1 cellular context compared by ENCODE assay signal in the genomic region with DNA sequence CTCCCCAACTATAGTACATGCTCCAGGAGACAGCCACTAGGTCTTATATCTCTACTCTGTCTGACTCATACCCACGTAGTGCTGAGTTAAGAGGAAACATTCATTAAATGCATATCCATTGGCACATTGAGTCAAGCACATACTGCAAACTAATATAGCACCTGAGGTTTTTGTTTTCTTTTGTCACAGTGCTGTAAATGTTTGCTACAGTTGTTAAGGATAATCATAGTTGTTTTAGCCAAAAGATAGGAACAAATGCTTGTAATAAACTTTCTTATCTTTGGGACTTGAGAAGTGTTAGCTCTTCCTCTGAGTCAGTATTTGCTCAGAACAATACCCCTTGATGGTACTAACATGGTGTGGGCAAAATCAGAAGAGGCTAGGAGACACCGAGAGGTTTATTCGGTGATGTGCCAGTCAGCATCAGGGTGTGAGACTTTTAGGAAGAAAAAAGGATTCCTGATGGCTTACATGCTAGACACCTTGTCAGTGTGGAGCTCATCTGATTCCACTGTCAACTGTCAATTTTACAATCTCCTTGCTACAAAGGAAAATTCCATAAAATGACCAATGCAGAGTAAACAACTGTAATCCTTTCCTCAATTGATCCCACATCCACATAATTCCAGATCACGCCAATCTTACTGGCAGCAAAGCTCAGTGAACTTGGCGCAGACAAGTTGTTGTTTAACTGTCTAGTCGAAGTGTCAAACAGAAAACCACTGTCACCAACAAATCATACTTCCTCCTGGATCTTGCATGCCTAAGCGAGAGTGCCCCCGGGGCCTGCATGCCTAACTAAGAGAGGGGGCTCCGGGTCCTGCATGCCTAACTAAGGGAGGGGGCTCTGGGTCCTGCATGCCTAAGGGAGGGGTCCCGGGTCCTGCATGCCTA.
TF ChIP-seq lines count a peak whose summit lies in the region.

No MANE protein-coding gene starts in this region.

TF ChIP-seq in HepG2, 621 proteins besides CTCF, POLR2A, EP300 and RAD21 (continued from another document and continues in another):
- TF ChIP-seq, protein P1, sequence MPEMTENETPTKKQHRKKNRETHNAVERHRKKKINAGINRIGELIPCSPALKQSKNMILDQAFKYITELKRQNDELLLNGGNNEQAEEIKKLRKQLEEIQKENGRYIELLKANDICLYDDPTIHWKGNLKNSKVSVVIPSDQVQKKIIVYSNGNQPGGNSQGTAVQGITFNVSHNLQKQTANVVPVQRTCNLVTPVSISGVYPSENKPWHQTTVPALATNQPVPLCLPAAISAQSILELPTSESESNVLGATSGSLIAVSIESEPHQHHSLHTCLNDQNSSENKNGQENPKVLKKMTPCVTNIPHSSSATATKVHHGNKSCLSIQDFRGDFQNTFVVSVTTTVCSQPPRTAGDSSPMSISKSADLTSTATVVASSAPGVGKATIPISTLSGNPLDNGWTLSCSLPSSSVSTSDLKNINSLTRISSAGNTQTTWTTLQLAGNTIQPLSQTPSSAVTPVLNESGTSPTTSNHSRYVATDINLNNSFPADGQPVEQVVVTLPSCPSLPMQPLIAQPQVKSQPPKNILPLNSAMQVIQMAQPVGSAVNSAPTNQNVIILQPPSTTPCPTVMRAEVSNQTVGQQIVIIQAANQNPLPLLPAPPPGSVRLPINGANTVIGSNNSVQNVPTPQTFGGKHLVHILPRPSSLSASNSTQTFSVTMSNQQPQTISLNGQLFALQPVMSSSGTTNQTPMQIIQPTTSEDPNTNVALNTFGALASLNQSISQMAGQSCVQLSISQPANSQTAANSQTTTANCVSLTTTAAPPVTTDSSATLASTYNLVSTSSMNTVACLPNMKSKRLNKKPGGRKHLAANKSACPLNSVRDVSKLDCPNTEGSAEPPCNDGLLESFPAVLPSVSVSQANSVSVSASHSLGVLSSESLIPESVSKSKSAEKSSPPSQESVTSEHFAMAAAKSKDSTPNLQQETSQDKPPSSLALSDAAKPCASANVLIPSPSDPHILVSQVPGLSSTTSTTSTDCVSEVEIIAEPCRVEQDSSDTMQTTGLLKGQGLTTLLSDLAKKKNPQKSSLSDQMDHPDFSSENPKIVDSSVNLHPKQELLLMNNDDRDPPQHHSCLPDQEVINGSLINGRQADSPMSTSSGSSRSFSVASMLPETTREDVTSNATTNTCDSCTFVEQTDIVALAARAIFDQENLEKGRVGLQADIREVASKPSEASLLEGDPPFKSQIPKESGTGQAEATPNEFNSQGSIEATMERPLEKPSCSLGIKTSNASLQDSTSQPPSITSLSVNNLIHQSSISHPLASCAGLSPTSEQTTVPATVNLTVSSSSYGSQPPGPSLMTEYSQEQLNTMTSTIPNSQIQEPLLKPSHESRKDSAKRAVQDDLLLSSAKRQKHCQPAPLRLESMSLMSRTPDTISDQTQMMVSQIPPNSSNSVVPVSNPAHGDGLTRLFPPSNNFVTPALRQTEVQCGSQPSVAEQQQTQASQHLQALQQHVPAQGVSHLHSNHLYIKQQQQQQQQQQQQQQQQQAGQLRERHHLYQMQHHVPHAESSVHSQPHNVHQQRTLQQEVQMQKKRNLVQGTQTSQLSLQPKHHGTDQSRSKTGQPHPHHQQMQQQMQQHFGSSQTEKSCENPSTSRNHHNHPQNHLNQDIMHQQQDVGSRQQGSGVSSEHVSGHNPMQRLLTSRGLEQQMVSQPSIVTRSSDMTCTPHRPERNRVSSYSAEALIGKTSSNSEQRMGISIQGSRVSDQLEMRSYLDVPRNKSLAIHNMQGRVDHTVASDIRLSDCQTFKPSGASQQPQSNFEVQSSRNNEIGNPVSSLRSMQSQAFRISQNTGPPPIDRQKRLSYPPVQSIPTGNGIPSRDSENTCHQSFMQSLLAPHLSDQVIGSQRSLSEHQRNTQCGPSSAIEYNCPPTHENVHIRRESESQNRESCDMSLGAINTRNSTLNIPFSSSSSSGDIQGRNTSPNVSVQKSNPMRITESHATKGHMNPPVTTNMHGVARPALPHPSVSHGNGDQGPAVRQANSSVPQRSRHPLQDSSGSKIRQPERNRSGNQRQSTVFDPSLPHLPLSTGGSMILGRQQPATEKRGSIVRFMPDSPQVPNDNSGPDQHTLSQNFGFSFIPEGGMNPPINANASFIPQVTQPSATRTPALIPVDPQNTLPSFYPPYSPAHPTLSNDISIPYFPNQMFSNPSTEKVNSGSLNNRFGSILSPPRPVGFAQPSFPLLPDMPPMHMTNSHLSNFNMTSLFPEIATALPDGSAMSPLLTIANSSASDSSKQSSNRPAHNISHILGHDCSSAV (CRISPR knock-in tag; IDR thresholded peaks at IDR 0.05; ENCODE audit: borderline replicate concordance): no peak
- TF ChIP-seq, protein P2, sequence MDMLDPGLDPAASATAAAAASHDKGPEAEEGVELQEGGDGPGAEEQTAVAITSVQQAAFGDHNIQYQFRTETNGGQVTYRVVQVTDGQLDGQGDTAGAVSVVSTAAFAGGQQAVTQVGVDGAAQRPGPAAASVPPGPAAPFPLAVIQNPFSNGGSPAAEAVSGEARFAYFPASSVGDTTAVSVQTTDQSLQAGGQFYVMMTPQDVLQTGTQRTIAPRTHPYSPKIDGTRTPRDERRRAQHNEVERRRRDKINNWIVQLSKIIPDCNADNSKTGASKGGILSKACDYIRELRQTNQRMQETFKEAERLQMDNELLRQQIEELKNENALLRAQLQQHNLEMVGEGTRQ (IDR thresholded peaks at IDR 0.05; ENCODE audit: low read depth, low read length): no peak
- TF ChIP-seq, protein P2 (CRISPR knock-in tag; IDR thresholded peaks at IDR 0.05; ENCODE audit: borderline replicate concordance): no peak
- TF ChIP-seq ZNF10 (CRISPR knock-in tag; IDR thresholded peaks at IDR 0.05; ENCODE audit: borderline replicate concordance, low read depth): no peak
- peak; percentile 63; the same call in 1 of the 2 replicates for TF ChIP-seq MXD4 (CRISPR knock-in tag; IDR thresholded peaks at IDR 0.05)
- TF ChIP-seq, protein P3, sequence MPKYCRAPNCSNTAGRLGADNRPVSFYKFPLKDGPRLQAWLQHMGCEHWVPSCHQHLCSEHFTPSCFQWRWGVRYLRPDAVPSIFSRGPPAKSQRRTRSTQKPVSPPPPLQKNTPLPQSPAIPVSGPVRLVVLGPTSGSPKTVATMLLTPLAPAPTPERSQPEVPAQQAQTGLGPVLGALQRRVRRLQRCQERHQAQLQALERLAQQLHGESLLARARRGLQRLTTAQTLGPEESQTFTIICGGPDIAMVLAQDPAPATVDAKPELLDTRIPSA (CRISPR knock-in tag; IDR thresholded peaks at IDR 0.05; ENCODE audit: borderline replicate concordance): no peak
- 0 out of 2 replicates have a peak, but pooled peaks have one; percentile 65 for TF ChIP-seq ZNF136 (CRISPR knock-in tag; IDR thresholded peaks at IDR 0.05; ENCODE audit: low read depth)
- no peak for TF ChIP-seq ZNF619 (CRISPR knock-in tag; IDR thresholded peaks at IDR 0.05)
- TF ChIP-seq MXI1 (IDR thresholded peaks at IDR 0.05; ENCODE audit: borderline replicate concordance, low read depth, low read length): 0 out of 3 replicates have a peak, but pooled peaks have one; percentile 26
- TF ChIP-seq HNF4A (CRISPR knock-in tag; IDR thresholded peaks at IDR 0.05): peak; percentile 53; the same call in 1 of the 2 replicates
- TF ChIP-seq CBX5 (CRISPR knock-in tag; IDR thresholded peaks at IDR 0.05; ENCODE audit: borderline replicate concordance): 0 out of 2 replicates have a peak, but pooled peaks have one; percentile 23
- TF ChIP-seq, protein P4, sequence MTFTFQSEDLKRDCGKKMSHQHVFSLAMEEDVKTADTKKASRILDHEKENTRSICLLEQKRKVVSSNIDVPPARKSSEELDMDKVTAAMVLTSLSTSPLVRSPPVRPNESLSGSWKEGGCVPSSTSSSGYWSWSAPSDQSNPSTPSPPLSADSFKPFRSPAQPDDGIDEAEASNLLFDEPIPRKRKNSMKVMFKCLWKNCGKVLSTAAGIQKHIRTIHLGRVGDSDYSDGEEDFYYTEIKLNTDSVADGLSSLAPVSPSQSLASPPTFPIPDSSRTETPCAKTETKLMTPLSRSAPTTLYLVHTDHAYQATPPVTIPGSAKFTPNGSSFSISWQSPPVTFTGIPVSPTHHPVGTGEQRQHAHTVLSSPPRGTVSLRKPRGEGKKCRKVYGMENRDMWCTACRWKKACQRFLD (CRISPR knock-in tag; IDR thresholded peaks at IDR 0.05; ENCODE audit: borderline replicate concordance): no peak
- TF ChIP-seq ZNF773 (CRISPR knock-in tag; IDR thresholded peaks at IDR 0.05; ENCODE audit: borderline replicate concordance): no peak
- no peak for TF ChIP-seq EHMT2 (IDR thresholded peaks at IDR 0.05; ENCODE audit: borderline replicate concordance, low read depth, low read length)
- TF ChIP-seq, protein P5, sequence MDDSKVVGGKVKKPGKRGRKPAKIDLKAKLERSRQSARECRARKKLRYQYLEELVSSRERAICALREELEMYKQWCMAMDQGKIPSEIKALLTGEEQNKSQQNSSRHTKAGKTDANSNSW (CRISPR knock-in tag; IDR thresholded peaks at IDR 0.05; ENCODE audit: borderline replicate concordance): no peak
- TF ChIP-seq AGO1 (IDR thresholded peaks at IDR 0.05; ENCODE audit: low read depth, low read length, poor library complexity, severe bottlenecking): no peak
- TF ChIP-seq, protein P6, sequence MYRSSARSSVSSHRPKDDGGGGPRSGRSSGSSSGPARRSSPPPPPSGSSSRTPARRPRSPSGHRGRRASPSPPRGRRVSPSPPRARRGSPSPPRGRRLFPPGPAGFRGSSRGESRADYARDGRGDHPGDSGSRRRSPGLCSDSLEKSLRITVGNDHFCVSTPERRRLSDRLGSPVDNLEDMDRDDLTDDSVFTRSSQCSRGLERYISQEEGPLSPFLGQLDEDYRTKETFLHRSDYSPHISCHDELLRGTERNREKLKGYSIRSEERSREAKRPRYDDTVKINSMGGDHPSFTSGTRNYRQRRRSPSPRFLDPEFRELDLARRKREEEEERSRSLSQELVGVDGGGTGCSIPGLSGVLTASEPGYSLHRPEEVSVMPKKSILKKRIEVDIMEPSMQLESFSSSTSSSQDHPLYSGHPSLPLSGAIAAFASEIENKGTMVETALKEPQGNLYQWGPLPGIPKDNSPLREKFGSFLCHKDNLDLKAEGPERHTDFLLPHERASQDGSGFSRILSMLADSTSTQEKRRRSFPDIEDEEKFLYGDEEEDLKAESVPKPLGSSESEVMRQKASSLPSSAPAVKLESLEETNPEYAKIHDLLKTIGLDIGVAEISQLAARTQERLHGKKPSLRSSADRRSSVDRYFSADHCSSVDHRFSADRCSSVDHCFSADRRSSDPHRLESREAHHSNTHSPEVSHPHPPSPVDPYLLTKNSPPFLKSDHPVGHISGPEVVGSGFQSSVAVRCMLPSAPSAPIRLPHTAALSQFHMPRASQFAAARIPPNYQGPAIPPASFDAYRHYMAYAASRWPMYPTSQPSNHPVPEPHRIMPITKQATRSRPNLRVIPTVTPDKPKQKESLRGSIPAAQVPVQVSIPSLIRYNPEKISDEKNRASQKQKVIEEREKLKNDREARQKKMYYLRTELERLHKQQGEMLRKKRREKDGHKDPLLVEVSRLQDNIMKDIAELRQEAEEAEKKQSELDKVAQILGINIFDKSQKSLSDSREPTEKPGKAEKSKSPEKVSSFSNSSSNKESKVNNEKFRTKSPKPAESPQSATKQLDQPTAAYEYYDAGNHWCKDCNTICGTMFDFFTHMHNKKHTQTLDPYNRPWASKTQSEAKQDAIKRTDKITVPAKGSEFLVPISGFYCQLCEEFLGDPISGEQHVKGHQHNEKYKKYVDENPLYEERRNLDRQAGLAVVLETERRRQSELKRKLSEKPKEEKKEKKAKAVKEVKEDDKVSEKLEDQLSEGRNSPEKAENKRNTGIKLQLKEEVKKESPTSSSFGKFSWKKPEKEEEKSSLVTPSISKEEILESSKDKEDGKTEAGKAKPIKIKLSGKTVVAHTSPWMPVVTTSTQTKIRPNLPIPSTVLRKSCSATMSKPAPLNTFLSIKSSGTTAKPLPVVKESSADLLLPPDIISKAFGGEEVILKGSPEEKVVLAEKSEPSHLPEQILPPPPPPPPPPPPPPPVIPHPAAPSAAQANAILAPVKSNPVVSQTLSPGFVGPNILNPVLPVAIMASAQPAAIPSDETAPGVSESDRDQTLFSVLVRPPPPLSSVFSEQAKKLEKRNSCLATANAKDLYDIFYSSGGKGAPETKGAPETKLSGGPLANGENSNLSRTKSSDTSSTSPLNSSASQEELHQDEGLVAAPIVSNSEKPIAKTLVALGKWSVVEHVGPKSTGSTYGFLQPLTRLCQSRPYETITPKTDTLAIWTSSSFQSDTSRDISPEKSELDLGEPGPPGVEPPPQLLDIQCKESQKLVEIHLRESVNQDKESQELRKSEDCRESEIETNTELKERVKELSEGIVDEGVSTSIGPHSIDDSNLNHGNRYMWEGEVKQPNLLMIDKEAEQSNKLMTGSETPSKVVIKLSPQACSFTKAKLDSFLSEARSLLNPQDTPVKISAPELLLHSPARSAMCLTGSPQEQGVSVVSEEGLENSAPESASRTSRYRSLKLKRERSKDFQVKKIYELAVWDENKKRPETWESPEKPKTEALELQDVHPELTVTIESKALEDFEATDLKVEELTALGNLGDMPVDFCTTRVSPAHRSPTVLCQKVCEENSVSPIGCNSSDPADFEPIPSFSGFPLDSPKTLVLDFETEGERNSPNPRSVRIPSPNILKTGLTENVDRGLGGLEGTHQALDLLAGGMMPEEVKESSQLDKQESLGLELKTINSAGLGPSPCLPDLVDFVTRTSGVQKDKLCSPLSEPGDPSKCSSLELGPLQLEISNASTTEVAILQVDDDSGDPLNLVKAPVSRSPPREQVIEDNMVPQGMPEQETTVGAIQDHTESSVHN (CRISPR knock-in tag; IDR thresholded peaks at IDR 0.05): no peak
- peak; percentile 85 for TF ChIP-seq FOXO1 (CRISPR knock-in tag; IDR thresholded peaks at IDR 0.05)
- no peak for TF ChIP-seq SIN3A (IDR thresholded peaks at IDR 0.05; ENCODE audit: borderline replicate concordance, low read depth, low read length)
- no peak for TF ChIP-seq TARDBP (CRISPR knock-in tag; IDR thresholded peaks at IDR 0.05)
- no peak for TF ChIP-seq SIN3B (IDR thresholded peaks at IDR 0.05; ENCODE audit: low read length)
- no peak for TF ChIP-seq ZNF30 (CRISPR knock-in tag; IDR thresholded peaks at IDR 0.05)
- TF ChIP-seq, protein P7, sequence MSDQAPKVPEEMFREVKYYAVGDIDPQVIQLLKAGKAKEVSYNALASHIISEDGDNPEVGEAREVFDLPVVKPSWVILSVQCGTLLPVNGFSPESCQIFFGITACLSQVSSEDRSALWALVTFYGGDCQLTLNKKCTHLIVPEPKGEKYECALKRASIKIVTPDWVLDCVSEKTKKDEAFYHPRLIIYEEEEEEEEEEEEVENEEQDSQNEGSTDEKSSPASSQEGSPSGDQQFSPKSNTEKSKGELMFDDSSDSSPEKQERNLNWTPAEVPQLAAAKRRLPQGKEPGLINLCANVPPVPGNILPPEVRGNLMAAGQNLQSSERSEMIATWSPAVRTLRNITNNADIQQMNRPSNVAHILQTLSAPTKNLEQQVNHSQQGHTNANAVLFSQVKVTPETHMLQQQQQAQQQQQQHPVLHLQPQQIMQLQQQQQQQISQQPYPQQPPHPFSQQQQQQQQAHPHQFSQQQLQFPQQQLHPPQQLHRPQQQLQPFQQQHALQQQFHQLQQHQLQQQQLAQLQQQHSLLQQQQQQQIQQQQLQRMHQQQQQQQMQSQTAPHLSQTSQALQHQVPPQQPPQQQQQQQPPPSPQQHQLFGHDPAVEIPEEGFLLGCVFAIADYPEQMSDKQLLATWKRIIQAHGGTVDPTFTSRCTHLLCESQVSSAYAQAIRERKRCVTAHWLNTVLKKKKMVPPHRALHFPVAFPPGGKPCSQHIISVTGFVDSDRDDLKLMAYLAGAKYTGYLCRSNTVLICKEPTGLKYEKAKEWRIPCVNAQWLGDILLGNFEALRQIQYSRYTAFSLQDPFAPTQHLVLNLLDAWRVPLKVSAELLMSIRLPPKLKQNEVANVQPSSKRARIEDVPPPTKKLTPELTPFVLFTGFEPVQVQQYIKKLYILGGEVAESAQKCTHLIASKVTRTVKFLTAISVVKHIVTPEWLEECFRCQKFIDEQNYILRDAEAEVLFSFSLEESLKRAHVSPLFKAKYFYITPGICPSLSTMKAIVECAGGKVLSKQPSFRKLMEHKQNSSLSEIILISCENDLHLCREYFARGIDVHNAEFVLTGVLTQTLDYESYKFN (CRISPR knock-in tag; conservative IDR thresholded peaks at IDR 0.05): peak; percentile 82
